ENCODE assay signal across 10 cellular contexts in genomic region chr16:11799017-11799381, GRCh38. TPM values are rescaled to one million over a fixed set of nuclear protein-coding genes. Genes with fewer than 3 reads are reported as not detected.
DNase-seq lines count a peak whose midpoint lies in the region; ATAC-seq and TF ChIP-seq lines count a peak whose summit lies in the region.
"Had no signal": no experiment of that assay in that cellular context is flagged by ENCODE, and none has a peak within 500 bp of the region (broad histone marks: within the 10 kb centered on the region; RNA-seq: fewer than 3 reads in every experiment).

No MANE protein-coding gene starts in this region.

- peak overlapping the region; percentile 100 for H3K27ac ChIP-seq in vagina

- no peak for TF ChIP-seq CTCF in mesothelial cell of epicardium (IDR thresholded peaks at IDR 0.05; ENCODE audit: unreplicated experiment)
- no peak for TF ChIP-seq CTCF in vagina (IDR thresholded peaks at IDR 0.05)
- TF ChIP-seq CTCF in foreskin fibroblast (IDR thresholded peaks at IDR 0.05; ENCODE audit: low read depth, low read length) = no peak

- H3K4me1 Mint-ChIP-seq in stimulated activated naive CD8-positive, alpha-beta T cell treated with anti-CD3 and anti-CD28 coated beads, Interleukin-15, Interleukin-2, amounts not matched to agents 100 ng/mL and 50 ng/mL, for 24 hours (ENCODE audit: low read depth) = peaks cover 61% of the 10 kb centered on the region
- H3K4me1 Mint-ChIP-seq in activated naive CD8-positive, alpha-beta T cell treated with anti-CD3 and anti-CD28 coated beads for 36 hours = peaks cover 57% of the 10 kb centered on the region
- H3K4me1 Mint-ChIP-seq in mesothelial cell of epicardium = peaks cover 49% of the 10 kb centered on the region

- intact Hi-C loops in vagina (cut with DNase I) = no loop called here

- no peaks in the 10 kb centered on the region for H3K9me3 ChIP-seq in vagina

- TF ChIP-seq POLR2A in vagina (IDR thresholded peaks at IDR 0.05) = no peak

- DNase-seq in stimulated activated naive CD8-positive, alpha-beta T cell treated with anti-CD3 and anti-CD28 coated beads, Interleukin-15, Interleukin-2, amounts not matched to agents 100 U/mL and 50 U/mL, for 24 hours = no peak
- DNase-seq in activated naive CD8-positive, alpha-beta T cell treated with anti-CD3 and anti-CD28 coated beads for 36 hours = no peak
- DNase-seq in mesothelial cell of epicardium (ENCODE audit: low spot score in 2 of 2, unreplicated experiment in 2 of 2) (no peak), vagina (ENCODE audit: extremely low spot score in 2 of 2) (no peak), foreskin fibroblast (no peak), 8988T (no peak), SIG-M5 (lab: John Stamatoyannopoulos, UW) (no peak)
- DNase-seq: DMS153, dorsolateral prefrontal cortex had no signal

- no peaks in the 10 kb centered on the region for H3K36me3 ChIP-seq in vagina

- peaks cover 19% of the 10 kb centered on the region for H3K36me3 Mint-ChIP-seq in stimulated activated naive CD8-positive, alpha-beta T cell treated with anti-CD3 and anti-CD28 coated beads, Interleukin-15, Interleukin-2, amounts not matched to agents 100 ng/mL and 50 ng/mL, for 24 hours (ENCODE audit: low read depth)
- peaks cover 29% of the 10 kb centered on the region for H3K36me3 Mint-ChIP-seq in activated naive CD8-positive, alpha-beta T cell treated with anti-CD3 and anti-CD28 coated beads for 36 hours
- H3K36me3 Mint-ChIP-seq in mesothelial cell of epicardium = no peaks in the 10 kb centered on the region

- H3K4me3 ChIP-seq in vagina = no peak overlapping the region
- peak overlapping the region in 1 of 2 donors; percentile 82 for H3K4me3 ChIP-seq in foreskin fibroblast (ENCODE audit: low read depth in 1 of 2, low read length in 2 of 2)

- H3K27me3 ChIP-seq in vagina = no peaks in the 10 kb centered on the region
- H3K27me3 ChIP-seq: dorsolateral prefrontal cortex had no signal

- H3K27me3 Mint-ChIP-seq in stimulated activated naive CD8-positive, alpha-beta T cell treated with anti-CD3 and anti-CD28 coated beads, Interleukin-15, Interleukin-2, amounts not matched to agents 100 ng/mL and 50 ng/mL, for 24 hours = no peaks in the 10 kb centered on the region
- H3K27me3 Mint-ChIP-seq in activated naive CD8-positive, alpha-beta T cell treated with anti-CD3 and anti-CD28 coated beads for 36 hours = no peaks in the 10 kb centered on the region
- H3K27me3 Mint-ChIP-seq in mesothelial cell of epicardium (ENCODE audit: low read depth) = no peaks in the 10 kb centered on the region

- peaks cover 52% of the 10 kb centered on the region for H3K4me1 ChIP-seq in vagina

- H3K27ac Mint-ChIP-seq in stimulated activated naive CD8-positive, alpha-beta T cell treated with anti-CD3 and anti-CD28 coated beads, Interleukin-15, Interleukin-2, amounts not matched to agents 100 ng/mL and 50 ng/mL, for 24 hours = peak overlapping the region; percentile 90
- H3K27ac Mint-ChIP-seq in activated naive CD8-positive, alpha-beta T cell treated with anti-CD3 and anti-CD28 coated beads for 36 hours = peak overlapping the region; percentile 14
- peak overlapping the region; percentile 95 for H3K27ac Mint-ChIP-seq in mesothelial cell of epicardium

- no peaks in the 10 kb centered on the region for H3K9me3 Mint-ChIP-seq in stimulated activated naive CD8-positive, alpha-beta T cell treated with anti-CD3 and anti-CD28 coated beads, Interleukin-15, Interleukin-2, amounts not matched to agents 100 ng/mL and 50 ng/mL, for 24 hours
- no peaks in the 10 kb centered on the region for H3K9me3 Mint-ChIP-seq in activated naive CD8-positive, alpha-beta T cell treated with anti-CD3 and anti-CD28 coated beads for 36 hours
- no peaks in the 10 kb centered on the region for H3K9me3 Mint-ChIP-seq in mesothelial cell of epicardium

- ATAC-seq in stimulated activated naive CD8-positive, alpha-beta T cell treated with anti-CD3 and anti-CD28 coated beads, Interleukin-15, Interleukin-2, amounts not matched to agents 100 U/mL and 50 U/mL, for 24 hours = no peak

- peak overlapping the region; percentile 91 for H3K4me3 Mint-ChIP-seq in stimulated activated naive CD8-positive, alpha-beta T cell treated with anti-CD3 and anti-CD28 coated beads, Interleukin-15, Interleukin-2, amounts not matched to agents 100 ng/mL and 50 ng/mL, for 24 hours
- peak overlapping the region; percentile 93 for H3K4me3 Mint-ChIP-seq in activated naive CD8-positive, alpha-beta T cell treated with anti-CD3 and anti-CD28 coated beads for 36 hours
- H3K4me3 Mint-ChIP-seq in mesothelial cell of epicardium = peak overlapping the region; percentile 82

RNA-seq across cellular contexts. Expression of gene ZC3H7A, which starts 1.9 kb away (rescaled TPM):
- total RNA-seq in activated naive CD8-positive, alpha-beta T cell treated with anti-CD3 and anti-CD28 coated beads for 36 hours = 10 to 100 TPM; 54.1 to 57.9 TPM
- total RNA-seq in mesothelial cell of epicardium (57.6 to 70.7 TPM (median 66.7 TPM) in 3 replicates), vagina (67.5 TPM)

RNA-seq across cellular contexts. Expression of gene RSL1D1, which starts 52.3 kb away (rescaled TPM):
- total RNA-seq in activated naive CD8-positive, alpha-beta T cell treated with anti-CD3 and anti-CD28 coated beads for 36 hours = 100 to 1,000 TPM; 434 to 441 TPM
- total RNA-seq in mesothelial cell of epicardium (176 to 177 TPM (median 177 TPM) in 3 replicates), vagina (148 TPM)

RNA-seq across cellular contexts. Expression of gene TXNDC11, which starts 56.3 kb away (rescaled TPM):
- 10 to 100 TPM; 24.5 to 27.3 TPM for total RNA-seq in activated naive CD8-positive, alpha-beta T cell treated with anti-CD3 and anti-CD28 coated beads for 36 hours
- 27.5 to 30.5 TPM (median 27.8 TPM) in 3 replicates for total RNA-seq in mesothelial cell of epicardium
- total RNA-seq in vagina = 59.4 TPM

Comparison
In these comparisons a context has a peak if more than half of its experiments do, and no peak if none do; other contexts are left out.
1. H3K27ac Mint-ChIP-seq: peak in every context shown above with its lines; median percentile 95 in mesothelial cell of epicardium; 90 in stimulated activated naive CD8-positive, alpha-beta T cell treated with anti-CD3 and anti-CD28 coated beads, Interleukin-15, Interleukin-2, amounts not matched to agents 100 ng/mL and 50 ng/mL, for 24 hours; 14 in activated naive CD8-positive, alpha-beta T cell treated with anti-CD3 and anti-CD28 coated beads for 36 hours.